In genomic region chr22:25772288-25772687, GRCh38 we compare ENCODE assay signal across 15 cellular contexts. TPM values are rescaled to one million over a fixed set of nuclear protein-coding genes. Genes with fewer than 3 reads are reported as not detected.
A peak's percentile ranks its signal among the peaks of the same experiment; 100 is the strongest.
DNase-seq lines count a peak whose midpoint lies in the region; ATAC-seq and TF ChIP-seq lines count a peak whose summit lies in the region.
"Had no signal": no experiment of that assay in that cellular context is flagged by ENCODE, and none has a peak within 500 bp of the region (broad histone marks: within the 10 kb centered on the region; RNA-seq: fewer than 3 reads in every experiment).

No MANE protein-coding gene starts in this region.

- no peak for TF ChIP-seq CTCF in activated CD8-positive, alpha-beta T cell treated with anti-CD3 and anti-CD28 coated beads for 36 hours (IDR thresholded peaks at IDR 0.05)

- POLR2A ChIA-PET in activated CD8-positive, alpha-beta T cell treated with anti-CD3 and anti-CD28 coated beads for 36 hours (lab: Charles Lee): interaction anchor here (0.6 to 0.9 kb wide), 3 partner anchors 24 to 310 kb away, joined by 3 to 4 read pairs (median 3); no protein-coding TSS in a partner anchor

- peaks cover 33% of the 10 kb centered on the region for H3K36me3 Mint-ChIP-seq in T-helper 1 cell treated with Interleukin-12 subunit alpha and Interleukin-12 subunit beta and Interleukin-4 antibody, amounts not matched to agents 30 μg/mL and 1 μg/mL, for 36 hours (ENCODE audit: low read depth)
- H3K36me3 Mint-ChIP-seq in activated naive CD4-positive, alpha-beta T cell treated with anti-CD3 and anti-CD28 coated beads, Interleukin-2, amount 10 ng/mL, durations not matched to agents 7 days and 5 days: peaks cover 19% of the 10 kb centered on the region
- no peaks in the 10 kb centered on the region for H3K36me3 Mint-ChIP-seq in activated CD8-positive, alpha-beta T cell treated with anti-CD3 and anti-CD28 coated beads for 36 hours (ENCODE audit: low read depth)

- intact Hi-C loops in activated CD8-positive, alpha-beta T cell treated with anti-CD3 and anti-CD28 coated beads for 36 hours (cut with micrococcal nuclease): loop anchor here (1.0 to 10.0 kb wide), 3 partner anchors 67 to 310 kb away; no protein-coding TSS in a partner anchor

- CTCF ChIA-PET in activated naive CD4-positive, alpha-beta T cell treated with anti-CD3 and anti-CD28 coated beads, Interleukin-2, amount 10 ng/mL, durations not matched to agents 7 days and 5 days (lab: Charles Lee): interaction anchor here (0.6 to 5.1 kb wide), 28 partner anchors 9 to 325 kb away, joined by 3 to 35 read pairs (median 4); no protein-coding TSS in a partner anchor
- CTCF ChIA-PET in activated CD8-positive, alpha-beta T cell treated with anti-CD3 and anti-CD28 coated beads for 36 hours (lab: Charles Lee): interaction anchor here (0.6 to 3.7 kb wide), 44 partner anchors 10 to 558 kb away, joined by 3 to 30 read pairs (median 4); no protein-coding TSS in a partner anchor

- DNase-seq in T-helper 1 cell (no peak), UCSD-AML1 (lab: John Stamatoyannopoulos, UW; ENCODE audit: unreplicated experiment) (no peak), COLO829 (ENCODE audit: low spot score) (no peak), NCI-H1436 treated with DMSO at 0.1 percent for 48 hours (lab: John Stamatoyannopoulos, UW) (no peak)
- DNase-seq in activated naive CD4-positive, alpha-beta T cell treated with anti-CD3 and anti-CD28 coated beads, Interleukin-2, amount 10 ng/mL, durations not matched to agents 7 days and 5 days: no peak
- DNase-seq in activated naive CD4-positive, alpha-beta T cell treated with anti-CD3 and anti-CD28 coated beads, Interleukin-2, amount 50 U/mL, for 16 hours: no peak
- no peak for DNase-seq in activated CD8-positive, alpha-beta T cell treated with anti-CD3 and anti-CD28 coated beads for 36 hours
- DNase-seq: COR-L47, NCI-H774 had no signal

- H3K27me3 Mint-ChIP-seq in T-helper 1 cell treated with Interleukin-12 subunit alpha and Interleukin-12 subunit beta and Interleukin-4 antibody, amounts not matched to agents 30 μg/mL and 1 μg/mL, for 36 hours (ENCODE audit: low read depth): no peaks in the 10 kb centered on the region
- no peaks in the 10 kb centered on the region for H3K27me3 Mint-ChIP-seq in activated naive CD4-positive, alpha-beta T cell treated with anti-CD3 and anti-CD28 coated beads, Interleukin-2, amount 10 ng/mL, durations not matched to agents 7 days and 5 days
- peaks cover 3% of the 10 kb centered on the region for H3K27me3 Mint-ChIP-seq in activated CD8-positive, alpha-beta T cell treated with anti-CD3 and anti-CD28 coated beads for 36 hours

- H3K27ac Mint-ChIP-seq in T-helper 1 cell treated with Interleukin-12 subunit alpha and Interleukin-12 subunit beta and Interleukin-4 antibody, amounts not matched to agents 30 μg/mL and 1 μg/mL, for 36 hours: peak overlapping the region; percentile 57
- H3K27ac Mint-ChIP-seq in activated naive CD4-positive, alpha-beta T cell treated with anti-CD3 and anti-CD28 coated beads, Interleukin-2, amount 10 ng/mL, durations not matched to agents 7 days and 5 days: peak overlapping the region; percentile 83
- H3K27ac Mint-ChIP-seq in activated CD8-positive, alpha-beta T cell treated with anti-CD3 and anti-CD28 coated beads for 36 hours: peak overlapping the region; percentile 66
- H3K27ac Mint-ChIP-seq: CD4-positive, alpha-beta T cell; H9 had no signal

- H3K4me1 Mint-ChIP-seq in T-helper 1 cell treated with Interleukin-12 subunit alpha and Interleukin-12 subunit beta and Interleukin-4 antibody, amounts not matched to agents 30 μg/mL and 1 μg/mL, for 36 hours (ENCODE audit: low read depth): peaks cover 30% of the 10 kb centered on the region
- H3K4me1 Mint-ChIP-seq in activated naive CD4-positive, alpha-beta T cell treated with anti-CD3 and anti-CD28 coated beads, Interleukin-2, amount 10 ng/mL, durations not matched to agents 7 days and 5 days: peaks cover 46% of the 10 kb centered on the region
- H3K4me1 Mint-ChIP-seq in activated CD8-positive, alpha-beta T cell treated with anti-CD3 and anti-CD28 coated beads for 36 hours (ENCODE audit: low read depth): peaks cover 20% of the 10 kb centered on the region

- H3K9me3 Mint-ChIP-seq in T-helper 1 cell treated with Interleukin-12 subunit alpha and Interleukin-12 subunit beta and Interleukin-4 antibody, amounts not matched to agents 30 μg/mL and 1 μg/mL, for 36 hours: peaks cover 26% of the 10 kb centered on the region
- H3K9me3 Mint-ChIP-seq in activated naive CD4-positive, alpha-beta T cell treated with anti-CD3 and anti-CD28 coated beads, Interleukin-2, amount 10 ng/mL, durations not matched to agents 7 days and 5 days: peaks cover 20% of the 10 kb centered on the region
- peaks cover 3% of the 10 kb centered on the region for H3K9me3 Mint-ChIP-seq in activated CD8-positive, alpha-beta T cell treated with anti-CD3 and anti-CD28 coated beads for 36 hours
- H3K9me3 Mint-ChIP-seq: CD4-positive, alpha-beta T cell; H9 had no signal

- no peak for ATAC-seq in activated CD8-positive, alpha-beta T cell treated with anti-CD3 and anti-CD28 coated beads for 36 hours

- H3K4me3 Mint-ChIP-seq in T-helper 1 cell treated with Interleukin-12 subunit alpha and Interleukin-12 subunit beta and Interleukin-4 antibody, amounts not matched to agents 30 μg/mL and 1 μg/mL, for 36 hours: no peak overlapping the region
- H3K4me3 Mint-ChIP-seq in activated naive CD4-positive, alpha-beta T cell treated with anti-CD3 and anti-CD28 coated beads, Interleukin-2, amount 10 ng/mL, durations not matched to agents 7 days and 5 days: no peak overlapping the region
- H3K4me3 Mint-ChIP-seq in activated CD8-positive, alpha-beta T cell treated with anti-CD3 and anti-CD28 coated beads for 36 hours: no peak overlapping the region
- H3K4me3 Mint-ChIP-seq: CD4-positive, alpha-beta T cell; H9 had no signal

RNA-seq across cellular contexts. Expression of gene MYO18B, which starts 30.3 kb away (rescaled TPM):
- total RNA-seq in activated CD8-positive, alpha-beta T cell treated with anti-CD3 and anti-CD28 coated beads for 36 hours: 1 to 10 TPM; 1.6 to 1.8 TPM
- total RNA-seq: GM23248, HT-29, PC-9 had no signal
